15 cellular contexts compared by ENCODE assay signal in the genomic region with DNA sequence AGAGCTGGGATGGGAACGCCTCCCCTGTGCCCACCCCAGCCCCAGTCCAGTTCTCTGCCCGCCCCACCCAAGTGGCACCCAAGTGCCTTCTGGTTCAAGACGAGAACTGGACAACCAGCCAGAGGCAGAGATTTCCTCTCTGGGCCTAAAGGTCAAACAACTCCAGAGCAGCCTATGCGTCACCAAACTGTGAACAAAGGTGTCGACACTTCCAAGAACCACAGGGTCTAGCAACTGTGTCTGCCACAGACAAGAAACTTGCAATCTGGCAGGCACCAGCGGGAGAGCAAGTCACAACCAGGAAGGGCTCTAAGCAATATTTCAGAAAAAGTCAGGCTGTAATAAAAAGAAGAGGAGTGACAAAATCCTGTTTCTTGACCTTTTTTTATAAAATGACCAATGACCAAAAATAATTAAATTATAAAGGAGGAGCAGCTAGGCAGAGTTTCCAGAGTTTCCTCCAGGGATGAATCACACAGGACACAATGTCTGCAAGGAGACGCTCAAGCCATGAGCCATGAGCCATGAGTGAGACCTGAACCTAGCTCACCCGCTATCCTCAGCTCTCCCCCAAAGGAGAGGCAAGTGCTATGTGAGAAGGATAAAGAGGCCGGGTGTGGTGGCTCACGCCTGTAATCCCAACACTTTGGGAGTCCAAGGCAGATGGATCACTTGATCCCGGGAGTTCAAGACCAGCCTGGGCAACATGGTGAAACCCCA. TPM values are rescaled to one million over a fixed set of nuclear protein-coding genes. Genes with fewer than 3 reads are reported as not detected.
DNase-seq lines count a peak whose midpoint lies in the region; ATAC-seq, FAIRE-seq and TF ChIP-seq lines count a peak whose summit lies in the region.
"Had no signal": no experiment of that assay in that cellular context is flagged by ENCODE, and none has a peak within 500 bp of the region (broad histone marks: within the 10 kb centered on the region; RNA-seq: fewer than 3 reads in every experiment).

No MANE protein-coding gene starts in this region.

- intact Hi-C loops in natural killer cell (cut with micrococcal nuclease) = no loop called here

- TF ChIP-seq POLR2A in GM12891 (IDR thresholded peaks at IDR 0.05; ENCODE audit: low read depth, low read length) = no peak

- no peak for TF ChIP-seq CTCF in natural killer cell (IDR thresholded peaks at IDR 0.05)
- TF ChIP-seq CTCF in epithelial cell of esophagus (IDR thresholded peaks at IDR 0.05; ENCODE audit: insufficient read depth, low read depth, low read length, missing control alignments) = no peak

- peaks cover 4% of the 10 kb centered on the region for H3K36me3 Mint-ChIP-seq in natural killer cell treated with Interleukin-12 subunit alpha and Interleukin-12 subunit beta and Interleukin-15 and Interleukin-18, amount 100 ng/mL, for 72 hours
- H3K36me3 Mint-ChIP-seq in natural killer cell = peaks cover 16% of the 10 kb centered on the region

- peak overlapping the region; percentile 50 to 84 for H3K27ac Mint-ChIP-seq in natural killer cell treated with Interleukin-12 subunit alpha and Interleukin-12 subunit beta and Interleukin-15 and Interleukin-18, amount 100 ng/mL, for 72 hours
- H3K27ac Mint-ChIP-seq in natural killer cell = peak overlapping the region in 1 of 2 donors; percentile 45
- H3K27ac Mint-ChIP-seq: activated naive CD8-positive, alpha-beta T cell; type B pancreatic cell had no signal

- no peaks in the 10 kb centered on the region for H3K9me3 Mint-ChIP-seq in natural killer cell treated with Interleukin-12 subunit alpha and Interleukin-12 subunit beta and Interleukin-15 and Interleukin-18, amount 100 ng/mL, for 72 hours
- H3K9me3 Mint-ChIP-seq in natural killer cell = no peaks in the 10 kb centered on the region
- H3K9me3 Mint-ChIP-seq: effector memory CD8-positive, alpha-beta T cell; type B pancreatic cell had no signal

- peaks cover 5 to 8% of the 10 kb centered on the region in 2 donors for H3K4me1 Mint-ChIP-seq in natural killer cell treated with Interleukin-12 subunit alpha and Interleukin-12 subunit beta and Interleukin-15 and Interleukin-18, amount 100 ng/mL, for 72 hours (ENCODE audit: low read depth in 2 of 2)
- peaks cover 6% of the 10 kb centered on the region in 2 donors for H3K4me1 Mint-ChIP-seq in natural killer cell

- H3K4me3 ChIP-seq in epithelial cell of esophagus (ENCODE audit: low read length) = no peak overlapping the region

- peak overlapping the region; percentile 23 for H3K4me3 Mint-ChIP-seq in natural killer cell treated with Interleukin-12 subunit alpha and Interleukin-12 subunit beta and Interleukin-15 and Interleukin-18, amount 100 ng/mL, for 72 hours
- no peak overlapping the region for H3K4me3 Mint-ChIP-seq in natural killer cell
- H3K4me3 Mint-ChIP-seq: activated naive CD8-positive, alpha-beta T cell; effector memory CD8-positive, alpha-beta T cell; type B pancreatic cell had no signal

- FAIRE-seq in GM12891 (lab: Jason Lieb, UNC) = no peak

- DNase-seq in natural killer cell treated with Interleukin-12 subunit alpha and Interleukin-12 subunit beta and Interleukin-15 and Interleukin-18, amount 100 ng/mL, for 72 hours (ENCODE audit: low spot score) = peak; percentile 66
- DNase-seq in natural killer cell = no peak
- DNase-seq in epithelial cell of esophagus (ENCODE audit: low read depth) = peak; percentile 49
- peak; percentile 9 for DNase-seq in medulla oblongata (ENCODE audit: extremely low spot score)
- no peak for DNase-seq in cerebellar nuclear complex (lab: John Stamatoyannopoulos, UW)
- DNase-seq in SKM-1 treated with dmso at 0.1 percent for 144 hours (lab: John Stamatoyannopoulos, UW; ENCODE audit: unreplicated experiment) = no peak
- no peak for DNase-seq in GM12891 (ENCODE audit: insufficient read length, low spot score)
- DNase-seq: activated CD4-positive, alpha-beta T cell treated with anti-CD3 and anti-CD28 coated beads, Interleukin-2, amount 50 U/mL, for 4 hours; DMS79 treated with DMSO at 0.1 percent for 48 hours; effector memory CD8-positive, alpha-beta T cell; OCI-M1; T-helper 2 cell had no signal

- peak; percentile 82 to 88 for ATAC-seq in natural killer cell treated with Interleukin-12 subunit alpha and Interleukin-12 subunit beta and Interleukin-15 and Interleukin-18, amount 100 ng/mL, for 72 hours
- ATAC-seq in natural killer cell (no peak), HG03378 (IDR thresholded peaks at IDR 0.05; ENCODE audit: unreplicated experiment) (no peak)
- ATAC-seq: effector memory CD8-positive, alpha-beta T cell had no signal

- H3K27me3 Mint-ChIP-seq in natural killer cell treated with Interleukin-12 subunit alpha and Interleukin-12 subunit beta and Interleukin-15 and Interleukin-18, amount 100 ng/mL, for 72 hours = no peaks in the 10 kb centered on the region
- no peaks in the 10 kb centered on the region for H3K27me3 Mint-ChIP-seq in natural killer cell (ENCODE audit: low read depth in 2 of 2)
- H3K27me3 Mint-ChIP-seq: activated naive CD8-positive, alpha-beta T cell; effector memory CD8-positive, alpha-beta T cell; type B pancreatic cell had no signal

TF ChIP-seq in GM12891, 5 proteins besides CTCF, POLR2A, EP300 and RAD21:
- TF ChIP-seq POLR2AphosphoS5 (IDR thresholded peaks at IDR 0.05; ENCODE audit: low read depth, low read length) (no peak), POU2F2 (IDR thresholded peaks at IDR 0.05; ENCODE audit: low read depth, low read length) (no peak), PAX5 (IDR thresholded peaks at IDR 0.05; ENCODE audit: insufficient read depth, low read length, severe bottlenecking) (no peak), SPI1 (IDR thresholded peaks at IDR 0.05; ENCODE audit: low read depth, low read length) (no peak), TAF1 (IDR thresholded peaks at IDR 0.05; ENCODE audit: low read depth, low read length) (no peak)
TF ChIP-seq in GM12891: peak in this region for 0.

RNA-seq across cellular contexts. Expression of a gene that starts 11.1 kb away (rescaled TPM):
- 10 to 100 TPM; 27.8 to 29.2 TPM for total RNA-seq in natural killer cell treated with Interleukin-12 subunit alpha and Interleukin-12 subunit beta and Interleukin-15 and Interleukin-18, amount 100 ng/mL, for 72 hours
- 10 to 100 TPM; 20.0 to 27.4 (median 25.3) TPM for total RNA-seq in natural killer cell
- 12.4 TPM for polyA plus RNA-seq in GM12891 (2012; ENCODE audit: low read depth, missing spikeins)

RNA-seq across cellular contexts. Expression of a gene that starts 35.8 kb away (rescaled TPM):
- total RNA-seq in natural killer cell treated with Interleukin-12 subunit alpha and Interleukin-12 subunit beta and Interleukin-15 and Interleukin-18, amount 100 ng/mL, for 72 hours = 1 to 10 TPM in 1 of 2 donors, under 1 TPM in 1; 0.53 to 2.5 TPM
- total RNA-seq in natural killer cell = 1 to 10 TPM; 6.4 to 9.3 (median 6.4) TPM
- 6.8 TPM for polyA plus RNA-seq in GM12891 (2012; ENCODE audit: low read depth, missing spikeins)

RNA-seq across cellular contexts. Expression of a gene that starts 43.4 kb away (rescaled TPM):
- total RNA-seq in natural killer cell treated with Interleukin-12 subunit alpha and Interleukin-12 subunit beta and Interleukin-15 and Interleukin-18, amount 100 ng/mL, for 72 hours = 10 to 100 TPM; 62.8 to 86.4 TPM
- 10 to 100 TPM; 72.3 to 79.0 (median 74.4) TPM for total RNA-seq in natural killer cell
- polyA plus RNA-seq in GM12891 (2012; ENCODE audit: low read depth, missing spikeins) = 32.3 TPM

Comparison
In these comparisons a context has a peak if more than half of its experiments do, and no peak if none do; other contexts are left out.
1. ATAC-seq: peak in natural killer cell treated with Interleukin-12 subunit alpha and Interleukin-12 subunit beta and Interleukin-15 and Interleukin-18, amount 100 ng/mL, for 72 hours (2 of 2); none in natural killer cell (0 of 3) and HG03378 (single experiment).
2. DNase-seq: peak in natural killer cell treated with Interleukin-12 subunit alpha and Interleukin-12 subunit beta and Interleukin-15 and Interleukin-18, amount 100 ng/mL, for 72 hours (single experiment), epithelial cell of esophagus (single experiment) and medulla oblongata (single experiment); none in natural killer cell (single experiment), cerebellar nuclear complex (0 of 2), SKM-1 treated with dmso at 0.1 percent for 144 hours (single experiment) and GM12891 (single experiment).